Comparison of ENCODE assay signal across 10 cellular contexts in genomic region chr4:169189372-169189771, GRCh38.
DNase-seq lines count a peak whose midpoint lies in the region; ATAC-seq lines count a peak whose summit lies in the region.
"Had no signal": no experiment of that assay in that cellular context is flagged by ENCODE, and none has a peak within 500 bp of the region (broad histone marks: within the 10 kb centered on the region; RNA-seq: fewer than 3 reads in every experiment).

No MANE protein-coding gene starts in this region.

- H3K36me3 Mint-ChIP-seq in naive B cell: no peaks in the 10 kb centered on the region

- ATAC-seq in GM18873 (IDR thresholded peaks at IDR 0.05; ENCODE audit: low FRiP score, unreplicated experiment) (peak; percentile 78), GM21717 (IDR thresholded peaks at IDR 0.05; ENCODE audit: unreplicated experiment) (peak; percentile 88), HG03175 (IDR thresholded peaks at IDR 0.05; ENCODE audit: unreplicated experiment) (peak; percentile 90), naive B cell (ENCODE audit: low read depth in 2 of 2) (no peak)
- ATAC-seq in stimulated activated naive CD8-positive, alpha-beta T cell treated with anti-CD3 and anti-CD28 coated beads, Interleukin-15, amount 100 ng/mL, for 72 hours: no peak

- peaks cover 7 to 17% (median 12%) of the 10 kb centered on the region in 3 donors for H3K4me1 Mint-ChIP-seq in naive B cell
- H3K4me1 Mint-ChIP-seq in stimulated activated naive CD8-positive, alpha-beta T cell treated with anti-CD3 and anti-CD28 coated beads, Interleukin-15, amount 100 ng/mL, for 72 hours: no peaks in the 10 kb centered on the region

- peaks cover 0 to 8% (median 2%) of the 10 kb centered on the region in 7 donors for H3K9me3 Mint-ChIP-seq in naive B cell
- peaks cover 0 to 2% of the 10 kb centered on the region in 2 donors for H3K9me3 Mint-ChIP-seq in stimulated activated naive CD8-positive, alpha-beta T cell treated with anti-CD3 and anti-CD28 coated beads, Interleukin-15, amount 100 ng/mL, for 72 hours
- H3K9me3 Mint-ChIP-seq: T-helper 1 cell treated with Interleukin-12 subunit alpha and Interleukin-12 subunit beta and Interleukin-4 antibody, amounts not matched to agents 30 μg/mL and 1 μg/mL, for 36 hours had no signal

- peak overlapping the region in 5 of 8 donors; percentile 2 to 54 (median 33) for H3K4me3 Mint-ChIP-seq in naive B cell
- no peak overlapping the region for H3K4me3 Mint-ChIP-seq in stimulated activated naive CD8-positive, alpha-beta T cell treated with anti-CD3 and anti-CD28 coated beads, Interleukin-15, amount 100 ng/mL, for 72 hours
- H3K4me3 Mint-ChIP-seq: T-helper 1 cell treated with Interleukin-12 subunit alpha and Interleukin-12 subunit beta and Interleukin-4 antibody, amounts not matched to agents 30 μg/mL and 1 μg/mL, for 36 hours had no signal

- DNase-seq in naive B cell (no peak), NCI-H187 (lab: John Stamatoyannopoulos, UW) (no peak), epidermal melanocyte (ENCODE audit: insufficient read length, low spot score) (no peak)
- no peak for DNase-seq in stimulated activated naive CD8-positive, alpha-beta T cell treated with anti-CD3 and anti-CD28 coated beads, Interleukin-15, amount 100 ng/mL, for 72 hours
- no peak for DNase-seq in stimulated activated CD4-positive, alpha-beta T cell treated with anti-CD3 and anti-CD28 coated beads, Interleukin-2, amount 100 ng/mL, for 48 hours
- DNase-seq: NCI-H187 treated with DMSO at 0.1 percent for 48 hours had no signal

- H3K27me3 Mint-ChIP-seq in naive B cell: no peaks in the 10 kb centered on the region
- peaks cover 7% of the 10 kb centered on the region for H3K27me3 Mint-ChIP-seq in stimulated activated naive CD8-positive, alpha-beta T cell treated with anti-CD3 and anti-CD28 coated beads, Interleukin-15, amount 100 ng/mL, for 72 hours

- peak overlapping the region in 2 of 6 donors; percentile 29 to 63 for H3K27ac Mint-ChIP-seq in naive B cell
- no peak overlapping the region for H3K27ac Mint-ChIP-seq in stimulated activated naive CD8-positive, alpha-beta T cell treated with anti-CD3 and anti-CD28 coated beads, Interleukin-15, amount 100 ng/mL, for 72 hours
- H3K27ac Mint-ChIP-seq: T-helper 1 cell treated with Interleukin-12 subunit alpha and Interleukin-12 subunit beta and Interleukin-4 antibody, amounts not matched to agents 30 μg/mL and 1 μg/mL, for 36 hours had no signal

Comparison
In these comparisons a context has a peak if more than half of its experiments do, and no peak if none do; other contexts are left out.
1. ATAC-seq: peak in GM18873 (single experiment), GM21717 (single experiment) and HG03175 (single experiment); none in naive B cell (0 of 2) and stimulated activated naive CD8-positive, alpha-beta T cell treated with anti-CD3 and anti-CD28 coated beads, Interleukin-15, amount 100 ng/mL, for 72 hours (single experiment).
2. H3K4me3 Mint-ChIP-seq: peak in naive B cell (5 of 8); none in stimulated activated naive CD8-positive, alpha-beta T cell treated with anti-CD3 and anti-CD28 coated beads, Interleukin-15, amount 100 ng/mL, for 72 hours (0 of 2).